8 cellular contexts compared by ENCODE assay signal in the genomic region with DNA sequence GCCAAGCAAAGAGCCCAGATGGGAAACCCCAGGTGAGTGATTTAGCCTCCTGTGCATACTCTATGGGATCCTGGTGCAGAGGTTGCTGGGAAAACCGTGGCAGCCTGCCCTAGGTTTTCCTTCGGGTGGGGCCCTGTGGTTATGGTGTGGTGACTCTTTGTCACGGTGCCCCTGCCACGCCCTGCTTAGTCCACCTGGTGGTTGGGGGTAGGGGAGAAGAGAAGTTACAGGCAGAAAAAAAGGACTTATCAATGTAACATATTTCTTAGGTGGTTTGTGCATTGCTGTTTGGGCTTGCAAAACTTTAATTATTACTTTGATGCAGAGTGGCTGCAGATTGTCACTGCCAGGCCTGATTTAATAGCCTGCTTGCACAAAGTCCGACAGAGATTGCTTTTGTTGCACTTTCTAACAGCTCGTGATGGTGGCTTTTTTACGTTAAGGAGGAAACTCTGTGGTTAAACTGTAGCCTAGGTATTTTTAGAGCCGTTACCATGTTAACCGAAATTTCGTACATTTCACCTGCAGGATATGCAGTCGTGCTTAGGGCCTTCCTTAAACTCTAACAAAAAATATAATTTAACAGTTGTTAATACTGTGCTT.
A peak's percentile ranks its signal among the peaks of the same experiment; 100 is the strongest.
DNase-seq lines count a peak whose midpoint lies in the region; ATAC-seq and TF ChIP-seq lines count a peak whose summit lies in the region.

No MANE protein-coding gene starts in this region.

- peaks cover 10% of the 10 kb centered on the region for H3K9me3 Mint-ChIP-seq in activated naive CD4-positive, alpha-beta T cell treated with anti-CD3 and anti-CD28 coated beads, Interleukin-2, amount 10 ng/mL, durations not matched to agents 7 days and 5 days

- H3K9me3 ChIP-seq in OCI-LY7 (ENCODE audit: low read length) (peaks cover 35% of the 10 kb centered on the region), right lobe of liver (no peaks in the 10 kb centered on the region), stomach (no peaks in the 10 kb centered on the region)

- H3K27ac Mint-ChIP-seq in activated naive CD4-positive, alpha-beta T cell treated with anti-CD3 and anti-CD28 coated beads, Interleukin-2, amount 10 ng/mL, durations not matched to agents 7 days and 5 days, result no peak overlapping the region

- no peak for TF ChIP-seq EP300 in stomach (IDR thresholded peaks at IDR 0.05)

- peaks cover 14% of the 10 kb centered on the region for H3K36me3 Mint-ChIP-seq in activated naive CD4-positive, alpha-beta T cell treated with anti-CD3 and anti-CD28 coated beads, Interleukin-2, amount 10 ng/mL, durations not matched to agents 7 days and 5 days

- H3K9me2 ChIP-seq in OCI-LY7 (ENCODE audit: insufficient read depth, low read length), result no peaks in the 10 kb centered on the region

- no peak for TF ChIP-seq POLR2A in right lobe of liver (IDR thresholded peaks at IDR 0.05)
- TF ChIP-seq POLR2A in stomach (IDR thresholded peaks at IDR 0.05), result no peak

- peak overlapping the region; percentile 99 for H3K27ac ChIP-seq in OCI-LY7 (ENCODE audit: low read depth, low read length, poor library complexity, severe bottlenecking)
- peak overlapping the region; percentile 78 to 93 (median 82) for H3K27ac ChIP-seq in right lobe of liver
- peak overlapping the region; percentile 72 to 87 (median 79) for H3K27ac ChIP-seq in stomach

- no peaks in the 10 kb centered on the region for H3K27me3 ChIP-seq in right lobe of liver
- H3K27me3 ChIP-seq in stomach, result no peaks in the 10 kb centered on the region

- DNase-seq in Right ventricle myocardium inferior (ENCODE audit: missing footprints) (peak; percentile 55), cardiac septum (ENCODE audit: low spot score) (no peak), OCI-LY7 (ENCODE audit: low spot score) (peak; percentile 96), right lobe of liver (peak; percentile 75 to 87 (median 85)), stomach (peak; percentile 89), AG08396 (ENCODE audit: low spot score) (no peak)
- peak; percentile 81 for DNase-seq in activated naive CD4-positive, alpha-beta T cell treated with anti-CD3 and anti-CD28 coated beads, Interleukin-2, amount 10 ng/mL, durations not matched to agents 7 days and 5 days

- H3K4me1 ChIP-seq in OCI-LY7 (ENCODE audit: insufficient read depth, low read length, poor library complexity, severe bottlenecking), result peaks cover 72% of the 10 kb centered on the region
- H3K4me1 ChIP-seq in right lobe of liver, result peaks cover 0 to 34% (median 14%) of the 10 kb centered on the region in 4 donors
- peaks cover 16 to 56% (median 31%) of the 10 kb centered on the region in 4 donors for H3K4me1 ChIP-seq in stomach

- BruUV-seq in OCI-LY7 (replicated peaks; lab: Mats Ljungman, UMichigan), result no TSS peak

- POLR2A ChIA-PET in OCI-LY7 (lab: Charles Lee), result interaction anchor here (0.6 to 6.8 kb wide), 42 partner anchors 10 to 570 kb away, joined by 3 to 134 read pairs (median 5); partner anchors contain the start of genes ATAD1, KLLN and PTEN

- no peak overlapping the region for H3K4me3 Mint-ChIP-seq in activated naive CD4-positive, alpha-beta T cell treated with anti-CD3 and anti-CD28 coated beads, Interleukin-2, amount 10 ng/mL, durations not matched to agents 7 days and 5 days

- peaks cover 28% of the 10 kb centered on the region for H3K36me3 ChIP-seq in OCI-LY7 (ENCODE audit: insufficient read depth, low read length)
- H3K36me3 ChIP-seq in right lobe of liver, result no peaks in the 10 kb centered on the region
- no peaks in the 10 kb centered on the region for H3K36me3 ChIP-seq in stomach

- H3K79me2 ChIP-seq in OCI-LY7 (ENCODE audit: insufficient read depth, low read depth, low read length), result no peaks in the 10 kb centered on the region

- H3K4me2 ChIP-seq in OCI-LY7 (ENCODE audit: low read length), result peak overlapping the region; percentile 90

- H4K20me1 ChIP-seq in OCI-LY7 (ENCODE audit: insufficient read depth, low read length), result no peaks in the 10 kb centered on the region

- H2AFZ ChIP-seq in OCI-LY7 (ENCODE audit: low read length), result peak overlapping the region; percentile 12; the same call in 1 of the 2 replicates

- ATAC-seq in Right ventricle myocardium inferior (peak; percentile 6), HG02981 (IDR thresholded peaks at IDR 0.05; ENCODE audit: unreplicated experiment) (peak; percentile 67), right lobe of liver (peak; percentile 68 to 78 (median 74))

- peaks cover 15% of the 10 kb centered on the region for H3K4me1 Mint-ChIP-seq in activated naive CD4-positive, alpha-beta T cell treated with anti-CD3 and anti-CD28 coated beads, Interleukin-2, amount 10 ng/mL, durations not matched to agents 7 days and 5 days

- H3K27me3 Mint-ChIP-seq in activated naive CD4-positive, alpha-beta T cell treated with anti-CD3 and anti-CD28 coated beads, Interleukin-2, amount 10 ng/mL, durations not matched to agents 7 days and 5 days, result no peaks in the 10 kb centered on the region

- 2% methylated on average over 11 of the region's 11 CpGs for WGBS in right lobe of liver (ENCODE audit: insufficient coverage, low coverage, low lambda C conversion rate, missing lambda C conversion rate)
- 14 to 30% (median 21%) methylated on average over 11 of the region's 11 CpGs for WGBS in stomach, 5 donors

- 0 out of 2 replicates have a peak, but pooled peaks have one; percentile 19 for TF ChIP-seq CTCF in OCI-LY7 (conservative IDR thresholded peaks at IDR 0.05; ENCODE audit: low read length)
- TF ChIP-seq CTCF in right lobe of liver (IDR thresholded peaks at IDR 0.05), result peak in 1 of 4 donors; percentile 25
- TF ChIP-seq CTCF in stomach (IDR thresholded peaks at IDR 0.05), result peak in 1 of 7 experiments; percentile 13

- H3K4me3 ChIP-seq in OCI-LY7 (ENCODE audit: low read depth, low read length, poor library complexity, severe bottlenecking) (peak overlapping the region; percentile 65), right lobe of liver (peak overlapping the region in 2 of 3 donors; percentile 14 to 22), stomach (peak overlapping the region in 2 of 4 donors; percentile 3 to 32)

- CTCF ChIA-PET in OCI-LY7 (lab: Charles Lee; ENCODE audit: unreplicated experiment), result interaction anchor here (0.6 to 4.9 kb wide), 4 partner anchors 12 to 524 kb away, joined by 3 to 36 read pairs (median 4); partner anchors contain the start of genes KLLN and PTEN
- CTCF ChIA-PET in activated naive CD4-positive, alpha-beta T cell treated with anti-CD3 and anti-CD28 coated beads, Interleukin-2, amount 10 ng/mL, durations not matched to agents 7 days and 5 days (lab: Charles Lee), result interaction anchor here (0.9 to 5.6 kb wide), 5 partner anchors 105 to 526 kb away, joined by 3 to 52 read pairs (median 5); partner anchors contain the start of genes KLLN and PTEN

- intact Hi-C loops in Right ventricle myocardium inferior (cut with DNase I) (loop anchor here (5.0 to 10.0 kb wide), 3 partner anchors 128 to 271 kb away; no protein-coding TSS in a partner anchor), cardiac septum (cut with DNase I) (loop anchor here (2.0 to 10.0 kb wide), 3 partner anchors 138 to 525 kb away; no protein-coding TSS in a partner anchor), OCI-LY7 (cut with micrococcal nuclease; ENCODE audit: unreplicated experiment) (loop anchor here (1.0 to 10.0 kb wide), 4 partner anchors 277 to 609 kb away; partner anchors contain the start of genes FAS and STAMBPL1), right lobe of liver (cut with DNase I) (no loop called here), stomach (cut with DNase I; ENCODE audit: low total_unique reads) (no loop called here)

Comparison
In these comparisons a context has a peak if more than half of its experiments do, and no peak if none do; other contexts are left out.
1. DNase-seq: peak in Right ventricle myocardium inferior (single experiment), OCI-LY7 (single experiment), activated naive CD4-positive, alpha-beta T cell treated with anti-CD3 and anti-CD28 coated beads, Interleukin-2, amount 10 ng/mL, durations not matched to agents 7 days and 5 days (single experiment), right lobe of liver (3 of 3) and stomach (single experiment); none in cardiac septum (single experiment) and AG08396 (single experiment).
2. ATAC-seq: peak in every context shown above with its lines; median percentile 74 in right lobe of liver; 67 in HG02981; 6 in Right ventricle myocardium inferior.
3. intact Hi-C loops: an anchor here in Right ventricle myocardium inferior (5.0 to 10.0 kb wide), cardiac septum (2.0 to 10.0 kb wide) and OCI-LY7 (1.0 to 10.0 kb wide); none called in right lobe of liver and stomach.
4. Peak in every context shown above with its lines, with median percentiles within 50 percentile points of each other: H3K27ac ChIP-seq.